Comparison of ENCODE assay signal across 8 cellular contexts in the genomic region with DNA sequence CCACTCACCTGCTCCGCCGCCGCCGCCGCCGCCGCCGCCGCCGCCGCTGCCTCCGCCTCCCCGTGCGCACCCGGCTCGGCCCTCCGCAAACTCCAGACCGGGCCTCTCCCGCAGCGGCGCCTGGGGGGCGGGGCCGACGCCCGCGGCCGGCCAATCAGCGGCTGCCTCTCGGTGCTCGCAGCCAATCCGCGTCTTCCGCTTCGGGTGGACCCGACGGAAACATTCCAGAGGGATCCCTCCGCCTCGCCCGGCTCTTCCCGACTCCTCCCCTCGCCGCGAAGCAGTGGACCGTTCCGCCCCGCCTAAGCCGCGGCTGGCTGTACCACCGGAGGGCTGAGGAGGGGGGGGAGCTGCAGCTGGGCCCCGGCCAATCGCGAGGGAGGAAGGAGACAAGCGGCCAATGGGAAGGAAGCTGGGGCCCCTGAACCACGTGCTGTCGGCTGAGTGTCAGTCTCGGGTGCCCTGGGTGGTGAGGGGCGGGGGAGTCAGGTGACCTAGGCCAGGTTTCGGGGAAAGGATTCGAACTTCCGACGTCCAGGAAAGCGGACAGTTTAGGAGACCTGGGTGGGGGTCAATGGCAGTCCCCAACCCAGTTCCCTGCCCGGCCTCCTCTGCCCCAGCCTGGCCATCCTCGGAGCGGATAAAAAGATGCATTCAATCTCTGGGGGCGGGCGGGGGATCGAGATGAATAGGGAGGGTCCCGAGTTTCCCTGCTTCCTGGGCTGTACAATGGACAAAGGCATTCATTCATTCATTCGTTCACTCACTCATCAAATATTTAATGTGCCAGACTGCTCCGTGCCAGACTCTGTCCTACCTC. TPM values are rescaled to one million over a fixed set of nuclear protein-coding genes. Genes with fewer than 3 reads are reported as not detected.
DNase-seq lines count a peak whose midpoint lies in the region; ATAC-seq and TF ChIP-seq lines count a peak whose summit lies in the region.

A gene with protein sequence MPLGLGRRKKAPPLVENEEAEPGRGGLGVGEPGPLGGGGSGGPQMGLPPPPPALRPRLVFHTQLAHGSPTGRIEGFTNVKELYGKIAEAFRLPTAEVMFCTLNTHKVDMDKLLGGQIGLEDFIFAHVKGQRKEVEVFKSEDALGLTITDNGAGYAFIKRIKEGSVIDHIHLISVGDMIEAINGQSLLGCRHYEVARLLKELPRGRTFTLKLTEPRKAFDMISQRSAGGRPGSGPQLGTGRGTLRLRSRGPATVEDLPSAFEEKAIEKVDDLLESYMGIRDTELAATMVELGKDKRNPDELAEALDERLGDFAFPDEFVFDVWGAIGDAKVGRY (minus strand): TSS at position 99 of the 820 bp plus-strand sequence. CDS start 13,151 bp downstream, outside the sequence.

- H3K4me1 Mint-ChIP-seq in activated CD4-positive, alpha-beta T cell treated with anti-CD3 and anti-CD28 coated beads, Interleukin-2, amount 10 ng/mL, durations not matched to agents 7 days and 5 days = peaks cover 27% of the 10 kb centered on the region

- H3K36me3 Mint-ChIP-seq in activated CD4-positive, alpha-beta T cell treated with anti-CD3 and anti-CD28 coated beads, Interleukin-2, amount 10 ng/mL, durations not matched to agents 7 days and 5 days (ENCODE audit: low read depth) = peaks cover 8% of the 10 kb centered on the region

- in situ Hi-C loops in GM13976 (cut with MboI; ENCODE audit: low sequenced_read_pairs, unreplicated experiment) = loop anchor here (25.0 kb wide), 1 partner anchor 309 kb away; no protein-coding TSS in a partner anchor

- DNase-seq in GM13976 (ENCODE audit: low spot score) (peak; percentile 99), NCI-H524 treated with DMSO at 0.1 percent for 48 hours (lab: John Stamatoyannopoulos, UW) (peak; percentile 98), coronary artery (ENCODE audit: low spot score) (peak; percentile 98), kidney glomerular epithelial cell (lab: John Stamatoyannopoulos, UW) (peak; percentile 98)
- DNase-seq in activated CD4-positive, alpha-beta T cell treated with anti-CD3 and anti-CD28 coated beads, Interleukin-2, amount 10 ng/mL, durations not matched to agents 7 days and 5 days = peak; percentile 82
- peak; percentile 90 for DNase-seq in stimulated activated CD4-positive, alpha-beta T cell treated with anti-CD3 and anti-CD28 coated beads, Interleukin-15, amount 100 ng/mL, for 24 hours

- peak within 1 kb of the TSS; percentile 35 to 79 for H3K27ac ChIP-seq in coronary artery

- ATAC-seq in HG03442 (IDR thresholded peaks at IDR 0.05; ENCODE audit: unreplicated experiment) (peak; percentile 57), GM19351 (IDR thresholded peaks at IDR 0.05; ENCODE audit: unreplicated experiment) (no peak)

- H3K4me3 ChIP-seq in coronary artery = peak within 1 kb of the TSS; percentile 85

- H3K27me3 Mint-ChIP-seq in activated CD4-positive, alpha-beta T cell treated with anti-CD3 and anti-CD28 coated beads, Interleukin-2, amount 10 ng/mL, durations not matched to agents 7 days and 5 days = no peaks in the 10 kb centered on the region

- H3K27ac Mint-ChIP-seq in activated CD4-positive, alpha-beta T cell treated with anti-CD3 and anti-CD28 coated beads, Interleukin-2, amount 10 ng/mL, durations not matched to agents 7 days and 5 days = peak within 1 kb of the TSS; percentile 85

- POLR2A ChIA-PET in activated CD4-positive, alpha-beta T cell treated with anti-CD3 and anti-CD28 coated beads, Interleukin-2, amount 10 ng/mL, durations not matched to agents 7 days and 5 days (lab: Charles Lee) = interaction anchor here (0.7 to 1.2 kb wide), 2 partner anchors 11 to 630 kb away, joined by 3 to 5 read pairs; no protein-coding TSS in a partner anchor

- no peaks in the 10 kb centered on the region for H3K9me3 Mint-ChIP-seq in activated CD4-positive, alpha-beta T cell treated with anti-CD3 and anti-CD28 coated beads, Interleukin-2, amount 10 ng/mL, durations not matched to agents 7 days and 5 days

- H3K4me3 Mint-ChIP-seq in activated CD4-positive, alpha-beta T cell treated with anti-CD3 and anti-CD28 coated beads, Interleukin-2, amount 10 ng/mL, durations not matched to agents 7 days and 5 days = peak within 1 kb of the TSS; percentile 83

- TF ChIP-seq CTCF in GM13976 (IDR thresholded peaks at IDR 0.05; ENCODE audit: borderline replicate concordance, control extremely low read depth, extremely low read depth, insufficient read depth, missing control alignments) (no peak), coronary artery (IDR thresholded peaks at IDR 0.05) (no peak)

- CTCF ChIA-PET in activated CD4-positive, alpha-beta T cell treated with anti-CD3 and anti-CD28 coated beads, Interleukin-2, amount 10 ng/mL, durations not matched to agents 7 days and 5 days (lab: Charles Lee) = interaction anchor here (0.6 to 6.8 kb wide), 7 partner anchors 8 to 359 kb away, joined by 3 to 45 read pairs (median 3); a partner anchor contains a TSS

RNA-seq across cellular contexts. Expression of the gene that starts here (rescaled TPM):
- 10 to 100 TPM; 36.5 to 47.2 TPM for total RNA-seq in activated CD4-positive, alpha-beta T cell treated with anti-CD3 and anti-CD28 coated beads, Interleukin-2, amount 10 ng/mL, durations not matched to agents 7 days and 5 days
